In genomic region chr11:124320097-124320496, GRCh38 we compare ENCODE assay signal across 10 cellular contexts. TPM values are rescaled to one million over a fixed set of nuclear protein-coding genes. Genes with fewer than 3 reads are reported as not detected.
"Had no signal": no experiment of that assay in that cellular context is flagged by ENCODE, and none has a peak within 500 bp of the region (broad histone marks: within the 10 kb centered on the region; RNA-seq: fewer than 3 reads in every experiment).

A gene with protein sequence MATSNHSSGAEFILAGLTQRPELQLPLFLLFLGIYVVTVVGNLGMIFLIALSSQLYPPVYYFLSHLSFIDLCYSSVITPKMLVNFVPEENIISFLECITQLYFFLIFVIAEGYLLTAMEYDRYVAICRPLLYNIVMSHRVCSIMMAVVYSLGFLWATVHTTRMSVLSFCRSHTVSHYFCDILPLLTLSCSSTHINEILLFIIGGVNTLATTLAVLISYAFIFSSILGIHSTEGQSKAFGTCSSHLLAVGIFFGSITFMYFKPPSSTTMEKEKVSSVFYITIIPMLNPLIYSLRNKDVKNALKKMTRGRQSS (minus strand): TSS chr11:124320197. CDS start chr11:124320197, 0 bp downstream.

- H3K27ac Mint-ChIP-seq: HFFc6 had no signal

- H3K4me1 Mint-ChIP-seq: H9 had no signal

- H3K4me3 Mint-ChIP-seq: H9, HFFc6 had no signal

- H3K9ac ChIP-seq: GM23248 had no signal

- H3K4me3 ChIP-seq: GM23248, HAP-1 had no signal

- H3K27ac ChIP-seq: GM23248 had no signal

- DNase-seq: GM23248, GOT3, H7, H9, HCEC 1CT, HFFc6 had no signal

- H3K4me1 ChIP-seq: HAP-1 had no signal

- H3K36me3 ChIP-seq: HAP-1 had no signal

- ATAC-seq: HCT116 had no signal

- H3K9me3 Mint-ChIP-seq: H9 had no signal

- H3K9me3 ChIP-seq: HAP-1 had no signal

- H2AFZ ChIP-seq: GM23248 had no signal

RNA-seq across cellular contexts. Expression of the gene that starts here (rescaled TPM):
- total RNA-seq: GM23248, H1, H4, H7, H9, HFFc6 had no signal
- polyA plus RNA-seq: GM23248, H1 had no signal
